ENCODE assay signal across 18 cellular contexts in genomic region chr1:196305216-196305615, GRCh38.
DNase-seq lines count a peak whose midpoint lies in the region; ATAC-seq and TF ChIP-seq lines count a peak whose summit lies in the region.
"Had no signal": no experiment of that assay in that cellular context is flagged by ENCODE, and none has a peak within 500 bp of the region (broad histone marks: within the 10 kb centered on the region; RNA-seq: fewer than 3 reads in every experiment).

No MANE protein-coding gene starts in this region.

- H3F3A ChIP-seq in GM23338 (replicated peaks; ENCODE audit: low read depth), result no peaks in the 10 kb centered on the region

- CTCF ChIA-PET in activated CD4-positive, alpha-beta T cell treated with anti-CD3 and anti-CD28 coated beads for 36 hours (lab: Charles Lee), result no interaction called here

- H3K9me3 ChIP-seq in adipocyte (ENCODE audit: control insufficient read depth, low read length), result no peaks in the 10 kb centered on the region
- H3K9me3 ChIP-seq in SJCRH30 (replicated peaks), result no peaks in the 10 kb centered on the region
- H3K9me3 ChIP-seq: BE2C; BLaER1 treated with 17β-estradiol and CSF1 and Interleukin-3, amounts not matched to agents 10 nM and 100 nM had no signal

- H3K9me2 ChIP-seq in GM23338 (ENCODE audit: insufficient read depth), result no peaks in the 10 kb centered on the region

- H3K9ac ChIP-seq in adipocyte (ENCODE audit: low read length), result no peak overlapping the region
- H3K9ac ChIP-seq: BLaER1 treated with 17β-estradiol and CSF1 and Interleukin-3, amounts not matched to agents 10 nM and 100 nM; GM23248 had no signal

- in situ Hi-C loops in ACHN (cut with HindIII; ENCODE audit: low pct_ligation_motif_present, low pct_unique_long_range_greater_than_20kb, low sequenced_read_pairs), result no loop called here

- H3K79me2 ChIP-seq in GM23338 (replicated peaks; ENCODE audit: insufficient read depth), result no peaks in the 10 kb centered on the region

- no peak overlapping the region for H2AFZ ChIP-seq in GM23338
- H2AFZ ChIP-seq: GM23248 had no signal

- H3K27ac ChIP-seq in GM23338 (ENCODE audit: low read depth) (peak overlapping the region; percentile 22; the same call in 1 of the 2 replicates), SJCRH30 (no peak overlapping the region)
- H3K27ac ChIP-seq: BLaER1 treated with 17β-estradiol and CSF1 and Interleukin-3, amounts not matched to agents 10 nM and 100 nM; GM23248 had no signal

- no peak for TF ChIP-seq CTCF in GM23338 (conservative IDR thresholded peaks at IDR 0.05; ENCODE audit: low read depth in 2 of 2)

- no peaks in the 10 kb centered on the region for H3K9me3 Mint-ChIP-seq in GM23338
- H3K9me3 Mint-ChIP-seq in activated CD4-positive, alpha-beta T cell treated with anti-CD3 and anti-CD28 coated beads for 36 hours (ENCODE audit: low read depth), result no peaks in the 10 kb centered on the region
- H3K9me3 Mint-ChIP-seq: CD14-positive monocyte; CD4-positive, alpha-beta T cell; H9 had no signal

- POLR2A ChIA-PET in activated CD4-positive, alpha-beta T cell treated with anti-CD3 and anti-CD28 coated beads for 36 hours (lab: Charles Lee), result no interaction called here

- no peak overlapping the region for H3K4me2 ChIP-seq in GM23338
- H3K4me2 ChIP-seq: BLaER1 treated with 17β-estradiol and CSF1 and Interleukin-3, amounts not matched to agents 10 nM and 100 nM had no signal

- H3K4me3 Mint-ChIP-seq in GM23338, result no peak overlapping the region
- no peak overlapping the region for H3K4me3 Mint-ChIP-seq in activated CD4-positive, alpha-beta T cell treated with anti-CD3 and anti-CD28 coated beads for 36 hours
- H3K4me3 Mint-ChIP-seq: CD14-positive monocyte; CD4-positive, alpha-beta T cell; CD8-positive, alpha-beta memory T cell; H9 had no signal

- H3K4me1 Mint-ChIP-seq in GM23338, result peaks cover 52% of the 10 kb centered on the region
- no peaks in the 10 kb centered on the region for H3K4me1 Mint-ChIP-seq in activated CD4-positive, alpha-beta T cell treated with anti-CD3 and anti-CD28 coated beads for 36 hours
- H3K4me1 Mint-ChIP-seq: CD14-positive monocyte; CD8-positive, alpha-beta memory T cell had no signal

- H3K27ac Mint-ChIP-seq in GM23338, result no peak overlapping the region; the same call in 1 of the 2 replicates
- no peak overlapping the region for H3K27ac Mint-ChIP-seq in activated CD4-positive, alpha-beta T cell treated with anti-CD3 and anti-CD28 coated beads for 36 hours
- H3K27ac Mint-ChIP-seq: CD14-positive monocyte; CD4-positive, alpha-beta T cell; CD8-positive, alpha-beta memory T cell had no signal

- H3K4me1 ChIP-seq in GM23338 (ENCODE audit: insufficient read depth) (peaks cover 31% of the 10 kb centered on the region), adipocyte (ENCODE audit: control insufficient read depth, insufficient read depth, low read length) (no peaks in the 10 kb centered on the region), SJCRH30 (no peaks in the 10 kb centered on the region)
- H3K4me1 ChIP-seq: BE2C; BLaER1 treated with 17β-estradiol and CSF1 and Interleukin-3, amounts not matched to agents 10 nM and 100 nM had no signal

- H3K36me3 Mint-ChIP-seq in GM23338 (ENCODE audit: low read depth), result peaks cover 3% of the 10 kb centered on the region; the same call in 2 of the 3 replicates
- H3K36me3 Mint-ChIP-seq in activated CD4-positive, alpha-beta T cell treated with anti-CD3 and anti-CD28 coated beads for 36 hours (ENCODE audit: low read depth), result no peaks in the 10 kb centered on the region
- H3K36me3 Mint-ChIP-seq: CD14-positive monocyte; CD8-positive, alpha-beta memory T cell had no signal

- DNase-seq in GM23338 (ENCODE audit: low spot score) (no peak), NCI-H69 (lab: John Stamatoyannopoulos, UW) (peak; percentile 17), adipocyte (ENCODE audit: low read depth) (peak; percentile 48), ACHN (no peak), SJCRH30 (no peak)
- no peak for DNase-seq in activated CD4-positive, alpha-beta T cell treated with anti-CD3 and anti-CD28 coated beads for 36 hours
- DNase-seq: BE2C; CD4-positive, alpha-beta T cell; CD8-positive, alpha-beta memory T cell; DMS53; DMS79 treated with DMSO at 0.1 percent for 48 hours; GF-D8; GM23248; H9 had no signal

- H3K36me3 ChIP-seq in GM23338 (ENCODE audit: insufficient read depth) (no peaks in the 10 kb centered on the region), adipocyte (ENCODE audit: control insufficient read depth, insufficient read depth, low read length, severe bottlenecking) (no peaks in the 10 kb centered on the region), SJCRH30 (no peaks in the 10 kb centered on the region)
- H3K36me3 ChIP-seq: BE2C; BLaER1 treated with 17β-estradiol and CSF1 and Interleukin-3, amounts not matched to agents 10 nM and 100 nM had no signal

- no peaks in the 10 kb centered on the region for H3K27me3 ChIP-seq in GM23338 (ENCODE audit: insufficient read depth)
- no peaks in the 10 kb centered on the region for H3K27me3 ChIP-seq in adipocyte (replicated peaks; ENCODE audit: control insufficient read depth, insufficient read depth, low read length)
- H3K27me3 ChIP-seq in SJCRH30, result no peaks in the 10 kb centered on the region
- H3K27me3 ChIP-seq: BE2C; BLaER1 treated with 17β-estradiol and CSF1 and Interleukin-3, amounts not matched to agents 10 nM and 100 nM had no signal

- ATAC-seq in GM23338 (no peak), HG03521 (IDR thresholded peaks at IDR 0.05; ENCODE audit: unreplicated experiment) (no peak)
- no peak for ATAC-seq in activated CD4-positive, alpha-beta T cell treated with anti-CD3 and anti-CD28 coated beads for 36 hours
- ATAC-seq: HCT116 had no signal

- intact Hi-C loops in activated CD4-positive, alpha-beta T cell treated with anti-CD3 and anti-CD28 coated beads for 36 hours (cut with DNase I, micrococcal nuclease), result loop anchor here in 1 of 2 experiments (5.0 kb wide), 1 partner anchor 158 kb away; no protein-coding TSS in a partner anchor

- peaks cover 2% of the 10 kb centered on the region for H3K27me3 Mint-ChIP-seq in GM23338 (ENCODE audit: insufficient read depth, low read depth, poor library complexity)
- H3K27me3 Mint-ChIP-seq in activated CD4-positive, alpha-beta T cell treated with anti-CD3 and anti-CD28 coated beads for 36 hours, result no peaks in the 10 kb centered on the region
- H3K27me3 Mint-ChIP-seq: CD4-positive, alpha-beta T cell; CD8-positive, alpha-beta memory T cell had no signal

- H4K20me1 ChIP-seq in GM23338 (replicated peaks; ENCODE audit: insufficient read depth), result no peaks in the 10 kb centered on the region
- H4K20me1 ChIP-seq: BLaER1 treated with 17β-estradiol and CSF1 and Interleukin-3, amounts not matched to agents 10 nM and 100 nM had no signal

- no peak overlapping the region for H3K4me3 ChIP-seq in GM23338
- H3K4me3 ChIP-seq in adipocyte (ENCODE audit: low read length), result no peak overlapping the region
- no peak overlapping the region for H3K4me3 ChIP-seq in SJCRH30
- H3K4me3 ChIP-seq: BLaER1 treated with 17β-estradiol and CSF1 and Interleukin-3, amounts not matched to agents 10 nM and 100 nM; GM23248 had no signal

TF ChIP-seq in GM23338, 12 proteins besides CTCF, POLR2A, EP300 and RAD21 (continues in another document):
- no peak for TF ChIP-seq CREB1 (CRISPR knock-in tag; IDR thresholded peaks at IDR 0.05; ENCODE audit: low read depth)
- no peak for TF ChIP-seq EZH2phosphoT487 (IDR thresholded peaks at IDR 0.05; ENCODE audit: unreplicated experiment)
- TF ChIP-seq ETS1 (IDR thresholded peaks at IDR 0.05), result no peak
- no peak for TF ChIP-seq STAT1 (IDR thresholded peaks at IDR 0.05; ENCODE audit: unreplicated experiment)
- no peak for TF ChIP-seq JUNB (IDR thresholded peaks at IDR 0.05; ENCODE audit: unreplicated experiment)
- no peak for TF ChIP-seq ZNF114 (CRISPR knock-in tag; IDR thresholded peaks at IDR 0.05)
- TF ChIP-seq ZNF331 (CRISPR knock-in tag; IDR thresholded peaks at IDR 0.05; ENCODE audit: low read depth), result no peak
- no peak for TF ChIP-seq POLR2AphosphoS5 (IDR thresholded peaks at IDR 0.05; ENCODE audit: low read depth)
- TF ChIP-seq, protein P1, sequence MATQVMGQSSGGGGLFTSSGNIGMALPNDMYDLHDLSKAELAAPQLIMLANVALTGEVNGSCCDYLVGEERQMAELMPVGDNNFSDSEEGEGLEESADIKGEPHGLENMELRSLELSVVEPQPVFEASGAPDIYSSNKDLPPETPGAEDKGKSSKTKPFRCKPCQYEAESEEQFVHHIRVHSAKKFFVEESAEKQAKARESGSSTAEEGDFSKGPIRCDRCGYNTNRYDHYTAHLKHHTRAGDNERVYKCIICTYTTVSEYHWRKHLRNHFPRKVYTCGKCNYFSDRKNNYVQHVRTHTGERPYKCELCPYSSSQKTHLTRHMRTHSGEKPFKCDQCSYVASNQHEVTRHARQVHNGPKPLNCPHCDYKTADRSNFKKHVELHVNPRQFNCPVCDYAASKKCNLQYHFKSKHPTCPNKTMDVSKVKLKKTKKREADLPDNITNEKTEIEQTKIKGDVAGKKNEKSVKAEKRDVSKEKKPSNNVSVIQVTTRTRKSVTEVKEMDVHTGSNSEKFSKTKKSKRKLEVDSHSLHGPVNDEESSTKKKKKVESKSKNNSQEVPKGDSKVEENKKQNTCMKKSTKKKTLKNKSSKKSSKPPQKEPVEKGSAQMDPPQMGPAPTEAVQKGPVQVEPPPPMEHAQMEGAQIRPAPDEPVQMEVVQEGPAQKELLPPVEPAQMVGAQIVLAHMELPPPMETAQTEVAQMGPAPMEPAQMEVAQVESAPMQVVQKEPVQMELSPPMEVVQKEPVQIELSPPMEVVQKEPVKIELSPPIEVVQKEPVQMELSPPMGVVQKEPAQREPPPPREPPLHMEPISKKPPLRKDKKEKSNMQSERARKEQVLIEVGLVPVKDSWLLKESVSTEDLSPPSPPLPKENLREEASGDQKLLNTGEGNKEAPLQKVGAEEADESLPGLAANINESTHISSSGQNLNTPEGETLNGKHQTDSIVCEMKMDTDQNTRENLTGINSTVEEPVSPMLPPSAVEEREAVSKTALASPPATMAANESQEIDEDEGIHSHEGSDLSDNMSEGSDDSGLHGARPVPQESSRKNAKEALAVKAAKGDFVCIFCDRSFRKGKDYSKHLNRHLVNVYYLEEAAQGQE (IDR thresholded peaks at IDR 0.05; ENCODE audit: unreplicated experiment), result no peak

Comparison
In these comparisons a context has a peak if more than half of its experiments do, and no peak if none do; other contexts are left out.
1. DNase-seq: peak in NCI-H69 (single experiment) and adipocyte (single experiment); none in GM23338 (single experiment), activated CD4-positive, alpha-beta T cell treated with anti-CD3 and anti-CD28 coated beads for 36 hours (single experiment), ACHN (single experiment) and SJCRH30 (0 of 2).